8 cellular contexts compared by ENCODE assay signal in the genomic region with DNA sequence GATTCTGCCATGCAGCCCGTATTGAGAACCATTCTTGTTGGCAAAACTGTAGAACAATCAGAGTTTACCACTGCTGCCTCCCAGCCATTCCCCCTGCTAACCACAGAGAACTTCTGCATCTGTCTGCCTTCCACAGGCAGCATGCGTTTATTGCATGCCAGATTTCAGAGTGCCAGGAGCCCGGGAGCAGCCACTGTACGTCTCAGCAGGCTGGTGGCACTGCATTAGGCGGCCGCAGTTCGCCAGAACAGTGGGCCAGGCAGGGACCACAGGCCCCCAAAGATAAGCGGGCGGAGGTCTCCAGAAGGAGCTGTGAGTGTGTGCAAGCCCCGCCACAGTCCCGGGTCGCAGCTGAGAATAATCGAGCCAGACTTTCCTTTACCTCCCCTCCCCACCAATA. TPM values are rescaled to one million over a fixed set of nuclear protein-coding genes. Genes with fewer than 3 reads are reported as not detected.
A peak's percentile ranks its signal among the peaks of the same experiment; 100 is the strongest.
DNase-seq lines count a peak whose midpoint lies in the region; ATAC-seq and TF ChIP-seq lines count a peak whose summit lies in the region.

No MANE protein-coding gene starts in this region.

- intact Hi-C loops in heart left ventricle (cut with DNase I), result loop anchor here in 9 of 10 donors (2.0 to 5.0 kb wide), 5 partner anchors 69 to 79 kb away; no protein-coding TSS in a partner anchor

- TF ChIP-seq CTCF in AG10803 (conservative IDR thresholded peaks at IDR 0.05; ENCODE audit: low read length) (peak; percentile 18), GM23338 (conservative IDR thresholded peaks at IDR 0.05; ENCODE audit: low read depth in 2 of 2) (no peak), SU-DHL-6 (IDR thresholded peaks at IDR 0.05; ENCODE audit: insufficient read depth, low read length, poor library complexity, severe bottlenecking) (no peak), heart left ventricle (IDR thresholded peaks at IDR 0.05) (no peak)

- peak; percentile 22 for ATAC-seq in GM23338
- peak; percentile 75 to 87 (median 79) for ATAC-seq in heart left ventricle
- no peak for ATAC-seq in stimulated activated memory B cell treated with anti-CD40 and anti-IgM and Interleukin-4, amounts not matched to agents 10 μg/mL and 1 μg/mL and 100 μg/mL, for 72 hours
- no peak for ATAC-seq in HG03139 (IDR thresholded peaks at IDR 0.05; ENCODE audit: unreplicated experiment)

- WGBS in heart left ventricle, 4 donors, result 18 to 29% (median 24%) methylated on average over 2 to 13 of the region's 13 CpGs

- H2AFZ ChIP-seq in GM23338 (peak overlapping the region; percentile 4; the same call in 1 of the 2 replicates), SU-DHL-6 (ENCODE audit: low read depth, low read length, severe bottlenecking) (peak overlapping the region; percentile 93)

- H3K4me1 ChIP-seq in GM23338 (ENCODE audit: insufficient read depth) (no peaks in the 10 kb centered on the region), heart left ventricle (peaks cover 0 to 12% (median 9%) of the 10 kb centered on the region in 12 donors)

- DNase-seq in AG10803 (ENCODE audit: low read depth), result peak; percentile 51
- no peak for DNase-seq in GM23338 (ENCODE audit: low spot score)
- peak in 1 of 5 donors; percentile 60 for DNase-seq in heart left ventricle
- DNase-seq in HT-29 (ENCODE audit: low spot score), result no peak
- DNase-seq in SW 1271 (lab: John Stamatoyannopoulos, UW), result no peak

- H3K27me3 ChIP-seq in GM23338 (ENCODE audit: insufficient read depth), result no peaks in the 10 kb centered on the region
- H3K27me3 ChIP-seq in SU-DHL-6 (ENCODE audit: low read length), result no peaks in the 10 kb centered on the region
- no peaks in the 10 kb centered on the region for H3K27me3 ChIP-seq in heart left ventricle

- H3K4me1 Mint-ChIP-seq in GM23338, result peaks cover 6% of the 10 kb centered on the region
- H3K4me1 Mint-ChIP-seq in stimulated activated memory B cell treated with anti-CD40 and anti-IgM and Interleukin-4, amounts not matched to agents 10 μg/mL and 1 μg/mL and 100 μg/mL, for 72 hours, result peaks cover 11% of the 10 kb centered on the region

- no peaks in the 10 kb centered on the region for H3K9me3 Mint-ChIP-seq in GM23338
- no peaks in the 10 kb centered on the region for H3K9me3 Mint-ChIP-seq in stimulated activated memory B cell treated with anti-CD40 and anti-IgM and Interleukin-4, amounts not matched to agents 10 μg/mL and 1 μg/mL and 100 μg/mL, for 72 hours

- no peaks in the 10 kb centered on the region for H3K36me3 ChIP-seq in GM23338 (ENCODE audit: insufficient read depth)
- H3K36me3 ChIP-seq in SU-DHL-6 (ENCODE audit: low read length), result no peaks in the 10 kb centered on the region
- H3K36me3 ChIP-seq in heart left ventricle, result no peaks in the 10 kb centered on the region

- H3K4me2 ChIP-seq in GM23338, result no peak overlapping the region; the same call in 1 of the 2 replicates
- peak overlapping the region; percentile 55 for H3K4me2 ChIP-seq in SU-DHL-6 (ENCODE audit: low read depth, low read length, poor library complexity, severe bottlenecking)

- H4K20me1 ChIP-seq in GM23338 (replicated peaks; ENCODE audit: insufficient read depth) (no peaks in the 10 kb centered on the region), SU-DHL-6 (ENCODE audit: low read depth, low read length) (no peaks in the 10 kb centered on the region)

- H3K36me3 Mint-ChIP-seq in GM23338 (ENCODE audit: low read depth), result no peaks in the 10 kb centered on the region
- H3K36me3 Mint-ChIP-seq in stimulated activated memory B cell treated with anti-CD40 and anti-IgM and Interleukin-4, amounts not matched to agents 10 μg/mL and 1 μg/mL and 100 μg/mL, for 72 hours, result no peaks in the 10 kb centered on the region

- H3K27me3 Mint-ChIP-seq in GM23338 (ENCODE audit: insufficient read depth, low read depth, poor library complexity), result peaks cover 23% of the 10 kb centered on the region
- peaks cover 41% of the 10 kb centered on the region for H3K27me3 Mint-ChIP-seq in stimulated activated memory B cell treated with anti-CD40 and anti-IgM and Interleukin-4, amounts not matched to agents 10 μg/mL and 1 μg/mL and 100 μg/mL, for 72 hours

- H3K9ac ChIP-seq in SU-DHL-6 (ENCODE audit: low read length), result peak overlapping the region; percentile 20; the same call in 1 of the 2 replicates

- H3K9me3 ChIP-seq in SU-DHL-6 (ENCODE audit: insufficient read depth, low read length) (no peaks in the 10 kb centered on the region), heart left ventricle (no peaks in the 10 kb centered on the region)

- no peaks in the 10 kb centered on the region for H3K79me2 ChIP-seq in GM23338 (replicated peaks; ENCODE audit: insufficient read depth)
- no peaks in the 10 kb centered on the region for H3K79me2 ChIP-seq in SU-DHL-6 (ENCODE audit: insufficient read depth, low read length)

- no peaks in the 10 kb centered on the region; the same call in 1 of the 2 replicates for H3K9me2 ChIP-seq in GM23338 (ENCODE audit: insufficient read depth)
- H3K9me2 ChIP-seq in SU-DHL-6 (replicated peaks; ENCODE audit: insufficient read depth, low read length), result no peaks in the 10 kb centered on the region

- H3K27ac ChIP-seq in GM23338 (ENCODE audit: low read depth), result no peak overlapping the region
- H3K27ac ChIP-seq in SU-DHL-6 (ENCODE audit: low read depth, low read length), result no peak overlapping the region
- H3K27ac ChIP-seq in heart left ventricle, result peak overlapping the region in 2 of 12 donors; percentile 8 to 28

- peak overlapping the region; percentile 47 for H3K4me3 ChIP-seq in AG10803 (ENCODE audit: low read length)
- H3K4me3 ChIP-seq in GM23338, result 0 out of 2 replicates have a peak overlapping the region, but pooled peaks have one; percentile 1
- no peak overlapping the region for H3K4me3 ChIP-seq in SU-DHL-6 (ENCODE audit: insufficient read depth, low read length, poor library complexity, severe bottlenecking)
- peak overlapping the region in 10 of 12 donors; percentile 15 to 57 (median 44) for H3K4me3 ChIP-seq in heart left ventricle

- TF ChIP-seq POLR2A in heart left ventricle (IDR thresholded peaks at IDR 0.05), result no peak

- H3K4me3 Mint-ChIP-seq in GM23338, result peak overlapping the region; percentile 80
- H3K4me3 Mint-ChIP-seq in stimulated activated memory B cell treated with anti-CD40 and anti-IgM and Interleukin-4, amounts not matched to agents 10 μg/mL and 1 μg/mL and 100 μg/mL, for 72 hours, result peak overlapping the region; percentile 84

- H3F3A ChIP-seq in GM23338 (replicated peaks; ENCODE audit: low read depth), result no peaks in the 10 kb centered on the region
- H3F3A ChIP-seq in SU-DHL-6 (ENCODE audit: insufficient read depth), result no peaks in the 10 kb centered on the region

- H3K27ac Mint-ChIP-seq in GM23338, result no peak overlapping the region
- H3K27ac Mint-ChIP-seq in stimulated activated memory B cell treated with anti-CD40 and anti-IgM and Interleukin-4, amounts not matched to agents 10 μg/mL and 1 μg/mL and 100 μg/mL, for 72 hours, result peak overlapping the region; percentile 82

RNA-seq across cellular contexts. Expression of a gene that starts 31.8 kb away (rescaled TPM):
- total RNA-seq in GM23338 (2014; rRNA removed; shearing (Covaris generic)), result 0.10 and 0.19 TPM in 2 replicates
- polyA plus RNA-seq in GM23338 (2016; fragmentation: Nextera tagmentation; extraction: Ambion mirVana) (0.30 and 0.40 TPM in 2 replicates), heart left ventricle (1 to 10 TPM; 3.6 to 4.7 TPM)
- 1 to 10 TPM; 2.6 to 9.5 (median 5.1) TPM for total RNA-seq in heart left ventricle
- 0.63 and 0.66 TPM in 2 replicates for total RNA-seq in HT-29 (2014; rRNA removed; shearing (Covaris generic))

Comparison
In these comparisons a context has a peak if more than half of its experiments do, and no peak if none do; other contexts are left out.
1. ATAC-seq: peak in GM23338 (single experiment) and heart left ventricle (4 of 4); none in stimulated activated memory B cell treated with anti-CD40 and anti-IgM and Interleukin-4, amounts not matched to agents 10 μg/mL and 1 μg/mL and 100 μg/mL, for 72 hours (single experiment) and HG03139 (single experiment).